In the genomic region with DNA sequence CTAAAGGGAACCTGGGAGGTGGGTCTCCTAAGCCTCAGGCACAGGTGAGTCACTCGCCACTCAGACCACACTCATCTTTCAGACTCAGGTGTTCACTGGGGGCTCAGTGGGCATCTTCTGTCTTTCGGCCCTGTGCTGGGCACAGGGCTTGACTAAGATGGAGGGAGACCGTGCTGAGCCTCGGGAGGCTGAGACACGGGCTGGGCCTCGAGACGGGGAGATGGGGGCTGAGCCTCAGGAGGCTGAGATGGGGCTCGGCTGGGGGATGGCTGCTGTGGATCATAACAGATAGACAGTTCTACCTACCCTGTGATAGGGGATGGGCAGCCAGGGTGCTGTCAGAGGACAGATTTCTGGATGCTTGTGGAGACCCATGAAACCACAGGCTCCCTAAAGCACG, we compare ENCODE assay signal across 19 cellular contexts. TPM values are rescaled to one million over a fixed set of nuclear protein-coding genes. Genes with fewer than 3 reads are reported as not detected.
A peak's percentile ranks its signal among the peaks of the same experiment; 100 is the strongest.
DNase-seq lines count a peak whose midpoint lies in the region; ATAC-seq and TF ChIP-seq lines count a peak whose summit lies in the region.
"Had no signal": no experiment of that assay in that cellular context is flagged by ENCODE, and none has a peak within 500 bp of the region (broad histone marks: within the 10 kb centered on the region; RNA-seq: fewer than 3 reads in every experiment).

No MANE protein-coding gene starts in this region.

- H3K4me1 ChIP-seq in GM23248 (ENCODE audit: insufficient read depth), result no peaks in the 10 kb centered on the region
- peaks cover 34% of the 10 kb centered on the region for H3K4me1 ChIP-seq in PC-3 (ENCODE audit: insufficient read depth, low read length)
- peaks cover 21 to 64% (median 34%) of the 10 kb centered on the region in 3 donors for H3K4me1 ChIP-seq in esophagus squamous epithelium
- peaks cover 0 to 11% (median 0%) of the 10 kb centered on the region in 4 donors for H3K4me1 ChIP-seq in tibial artery

- H3F3A ChIP-seq in GM23248 (ENCODE audit: insufficient read depth) (peaks cover 3% of the 10 kb centered on the region; the same call in 1 of the 2 replicates), PC-3 (ENCODE audit: low read length, unreplicated experiment) (no peaks in the 10 kb centered on the region)

- H3K4me3 ChIP-seq in GM23248 (no peak overlapping the region), PC-3 (ENCODE audit: low read length) (no peak overlapping the region), esophagus squamous epithelium (no peak overlapping the region), skin epidermis (no peak overlapping the region), tibial artery (no peak overlapping the region)
- H3K4me3 ChIP-seq: GM12878, left ventricle myocardium inferior, spleen had no signal

- POLR2A ChIA-PET in PC-3 (lab: Charles Lee; ENCODE audit: unreplicated experiment), result interaction anchor here (1.0 kb wide), 1 partner anchor 163 kb away, joined by 5 read pairs; no protein-coding TSS in a partner anchor

- intact Hi-C loops in PC-3 (cut with micrococcal nuclease) (loop anchor here (1.0 kb wide), 4 partner anchors 82 to 189 kb away; no protein-coding TSS in a partner anchor), esophagus squamous epithelium (cut with DNase I) (loop anchor here (2.0 to 10.0 kb wide), 2 partner anchors 122 to 188 kb away; no protein-coding TSS in a partner anchor), tibial artery (cut with DNase I; ENCODE audit: low total_unique reads) (no loop called here)

- H3K9ac ChIP-seq in GM23248 (no peak overlapping the region), PC-3 (ENCODE audit: low read length) (peak overlapping the region; percentile 42)
- H3K9ac ChIP-seq: SK-N-SH had no signal

- CTCF ChIA-PET in PC-3 (lab: Charles Lee), result interaction anchor here (0.5 to 2.3 kb wide), 23 partner anchors 51 to 294 kb away, joined by 3 to 64 read pairs (median 5); a partner anchor contains a TSS

- ATAC-seq in PC-3, result no peak
- ATAC-seq: effector memory CD8-positive, alpha-beta T cell had no signal

- in situ Hi-C loops in GM23248 (cut with MboI), result loop anchor here (5.0 to 10.0 kb wide), 2 partner anchors 190 to 432 kb away; no protein-coding TSS in a partner anchor

- H3K27ac ChIP-seq in GM23248 (no peak overlapping the region), PC-3 (ENCODE audit: low read length) (peak overlapping the region; percentile 88), esophagus squamous epithelium (peak overlapping the region; percentile 73 to 91 (median 81)), skin epidermis (peak overlapping the region in 15 of 21 experiments; percentile 4 to 77 (median 47)), tibial artery (no peak overlapping the region)
- H3K27ac ChIP-seq: HL-60, neutrophil had no signal

- H3K9me3 ChIP-seq in GM23248 (ENCODE audit: low read depth), result no peaks in the 10 kb centered on the region
- H3K9me3 ChIP-seq in PC-3 (ENCODE audit: low read length), result no peaks in the 10 kb centered on the region
- no peaks in the 10 kb centered on the region for H3K9me3 ChIP-seq in esophagus squamous epithelium
- no peaks in the 10 kb centered on the region for H3K9me3 ChIP-seq in tibial artery
- H3K9me3 ChIP-seq: left ventricle myocardium inferior, neutrophil, SK-N-SH, spleen had no signal

- H2AFZ ChIP-seq in GM23248 (peak overlapping the region; percentile 83), PC-3 (ENCODE audit: low read length) (peak overlapping the region; percentile 27; the same call in 1 of the 2 replicates)

- no peaks in the 10 kb centered on the region for H4K20me1 ChIP-seq in GM23248 (ENCODE audit: insufficient read depth)
- no peaks in the 10 kb centered on the region for H4K20me1 ChIP-seq in PC-3 (ENCODE audit: low read length)

- TF ChIP-seq POLR2A in esophagus squamous epithelium (IDR thresholded peaks at IDR 0.05), result no peak

- 91 to 95% methylated on average over 9 of the region's 9 CpGs for WGBS in GM23248 (ENCODE audit: low coverage in 1 of 2, low lambda C conversion rate in 2 of 2, missing lambda C conversion rate in 2 of 2), 2 experiments
- WGBS in esophagus squamous epithelium, 2 donors, result 67 to 73% methylated on average over 4 to 6 of the region's 9 CpGs

- H3K36me3 ChIP-seq in GM23248 (ENCODE audit: low read depth), result no peaks in the 10 kb centered on the region
- H3K36me3 ChIP-seq in PC-3 (ENCODE audit: low read depth, low read length), result no peaks in the 10 kb centered on the region
- H3K36me3 ChIP-seq in esophagus squamous epithelium, result no peaks in the 10 kb centered on the region
- no peaks in the 10 kb centered on the region for H3K36me3 ChIP-seq in tibial artery
- H3K36me3 ChIP-seq: left ventricle myocardium inferior, neutrophil, spleen had no signal

- H3K27me3 ChIP-seq in GM23248 (replicated peaks; ENCODE audit: insufficient read depth) (no peaks in the 10 kb centered on the region), PC-3 (ENCODE audit: low read length) (no peaks in the 10 kb centered on the region), esophagus squamous epithelium (peaks cover 0 to 7% (median 0%) of the 10 kb centered on the region in 4 donors), tibial artery (peaks cover 0 to 45% of the 10 kb centered on the region in 2 donors)

- no peak overlapping the region for H3K4me2 ChIP-seq in GM23248 (ENCODE audit: unreplicated experiment)
- H3K4me2 ChIP-seq in PC-3 (ENCODE audit: low read length), result peak overlapping the region; percentile 65
- H3K4me2 ChIP-seq: SK-N-SH had no signal

- H3K9me2 ChIP-seq in GM23248 (ENCODE audit: insufficient read depth) (no peaks in the 10 kb centered on the region), PC-3 (replicated peaks; ENCODE audit: low read length) (no peaks in the 10 kb centered on the region)
- H3K9me2 ChIP-seq: SK-N-SH had no signal

- no TSS peak for BruUV-seq in PC-3 (replicated peaks; lab: Mats Ljungman, UMichigan)

- H3K79me2 ChIP-seq in GM23248 (ENCODE audit: insufficient read depth) (no peaks in the 10 kb centered on the region), PC-3 (ENCODE audit: low read length) (no peaks in the 10 kb centered on the region)

- TF ChIP-seq CTCF in PC-3 (conservative IDR thresholded peaks at IDR 0.05; ENCODE audit: low read depth, low read length), result no peak
- no peak for TF ChIP-seq CTCF in esophagus squamous epithelium (IDR thresholded peaks at IDR 0.05)
- TF ChIP-seq CTCF in tibial artery (IDR thresholded peaks at IDR 0.05), result no peak

- no peak for DNase-seq in GM23248
- peak; percentile 64 for DNase-seq in PC-3
- DNase-seq in esophagus squamous epithelium (lab: John Stamatoyannopoulos, UW), result no peak
- DNase-seq in tibial artery, result no peak
- DNase-seq in COLO829 (ENCODE audit: low spot score), result no peak
- DNase-seq in KG1 (lab: John Stamatoyannopoulos, UW), result no peak
- DNase-seq in RPMI8226, result no peak
- DNase-seq: spleen had no signal

RNA-seq across cellular contexts. Expression of a gene that starts 15.5 kb away (rescaled TPM):
- total RNA-seq in GM23248 (2014; rRNA removed; shearing (Covaris generic)), result not detected in 2 replicates
- polyA plus RNA-seq in GM23248 (2016; fragmentation: Nextera tagmentation; extraction: Ambion mirVana), result not detected in 2 replicates
- total RNA-seq in PC-3 (2014; rRNA removed), result 8.9 and 9.5 TPM in 2 replicates
- 1 to 10 TPM; 2.5 to 4.6 (median 3.5) TPM for total RNA-seq in esophagus squamous epithelium

RNA-seq across cellular contexts. Expression of a gene that starts 59.6 kb away (rescaled TPM):
- not detected in 2 replicates for total RNA-seq in GM23248 (2014; rRNA removed; shearing (Covaris generic))
- polyA plus RNA-seq in GM23248 (2016; fragmentation: Nextera tagmentation; extraction: Ambion mirVana), result 0.21 TPM in 1 of 2 replicates, not detected in the other
- 1.2 TPM in 2 replicates for total RNA-seq in PC-3 (2014; rRNA removed)
- 10 to 100 TPM in 2 of 4 donors, 1 to 10 TPM in 2; 3.6 to 16.0 (median 10.5) TPM for total RNA-seq in esophagus squamous epithelium
- total RNA-seq: activated CD8-positive, alpha-beta T cell treated with anti-CD3 and anti-CD28 coated beads, Interleukin-2, amount 10 ng/mL, durations not matched to agents 7 days and 5 days; activated naive CD4-positive, alpha-beta T cell treated with anti-CD3 and anti-CD28 coated beads for 36 hours; CD4-positive, alpha-beta T cell; GM12878; spleen had no signal
- polyA plus RNA-seq: GM12878, IgD-negative memory B cell, spleen had no signal

Comparison
In these comparisons a context has a peak if more than half of its experiments do, and no peak if none do; other contexts are left out.
1. H3K27ac ChIP-seq: peak in PC-3 (single experiment), esophagus squamous epithelium (4 of 4) and skin epidermis (15 of 21); none in GM23248 (single experiment) and tibial artery (0 of 2).